19 cellular contexts compared by ENCODE assay signal in genomic region chr4:54496412-54496811, GRCh38.
DNase-seq lines count a peak whose midpoint lies in the region; ATAC-seq and FAIRE-seq lines count a peak whose summit lies in the region.
"Had no signal": no experiment of that assay in that cellular context is flagged by ENCODE, and none has a peak within 500 bp of the region (broad histone marks: within the 10 kb centered on the region; RNA-seq: fewer than 3 reads in every experiment).

No MANE protein-coding gene starts in this region.

- WGBS in mesenchymal stem cell = 94% methylated on average over 5 of the region's 5 CpGs

- H3K36me3 ChIP-seq in BLaER1 (no peaks in the 10 kb centered on the region), mesenchymal stem cell (ENCODE audit: control insufficient read depth in 1 of 2, insufficient read depth in 2 of 2, low read depth in 1 of 2, low read length in 2 of 2) (no peaks in the 10 kb centered on the region)

- H3K4me2 ChIP-seq in BLaER1 = peak overlapping the region; percentile 61
- H3K4me2 ChIP-seq in mesenchymal stem cell (ENCODE audit: low read length, poor library complexity, severe bottlenecking) = no peak overlapping the region
- H3K4me2 ChIP-seq: GM23338 had no signal

- no peak overlapping the region for H2BK120ac ChIP-seq in mesenchymal stem cell (ENCODE audit: low read depth, low read length)

- H3K27me3 ChIP-seq in BLaER1 (no peaks in the 10 kb centered on the region), mesenchymal stem cell (ENCODE audit: control insufficient read depth in 1 of 2, insufficient read depth in 1 of 2, low read length in 2 of 2) (peaks cover 0 to 4% of the 10 kb centered on the region in 2 experiments)

- H3K14ac ChIP-seq in mesenchymal stem cell (ENCODE audit: low read length in 2 of 2) = peak overlapping the region in 1 of 2 experiments; percentile 55

- no peaks in the 10 kb centered on the region for H4K20me1 ChIP-seq in BLaER1

- H3K9me3 ChIP-seq in BLaER1 (no peaks in the 10 kb centered on the region), mesenchymal stem cell (ENCODE audit: control insufficient read depth, low read length) (no peaks in the 10 kb centered on the region)

- H3K27ac ChIP-seq in BLaER1 = no peak overlapping the region
- no peak overlapping the region for H3K27ac ChIP-seq in mesenchymal stem cell (ENCODE audit: low read length, poor library complexity, severe bottlenecking)

- no peak overlapping the region for H2BK12ac ChIP-seq in mesenchymal stem cell (ENCODE audit: low read length in 2 of 2)

- no peak overlapping the region for H2AFZ ChIP-seq in mesenchymal stem cell (ENCODE audit: low read depth, low read length)
- H2AFZ ChIP-seq: GM23338 had no signal

- ATAC-seq in esophagus mucosa (no peak), GM18520 (IDR thresholded peaks at IDR 0.05; ENCODE audit: unreplicated experiment) (no peak)
- ATAC-seq: GM23338, HCT116 had no signal

- H3K23ac ChIP-seq in mesenchymal stem cell (ENCODE audit: low read length in 2 of 2) = no peak overlapping the region

- H4K8ac ChIP-seq in mesenchymal stem cell (ENCODE audit: low read length) = no peak overlapping the region

- H3K79me1 ChIP-seq in mesenchymal stem cell (replicated peaks; ENCODE audit: low read length, poor library complexity, severe bottlenecking) = no peaks in the 10 kb centered on the region

- peaks cover 10% of the 10 kb centered on the region for H3K4me1 ChIP-seq in BLaER1
- peaks cover 8% of the 10 kb centered on the region for H3K4me1 ChIP-seq in mesenchymal stem cell (ENCODE audit: control insufficient read depth, insufficient read depth, low read depth, low read length)

- no peak overlapping the region for H2BK15ac ChIP-seq in mesenchymal stem cell (ENCODE audit: low read depth, poor library complexity, severe bottlenecking)

- H3K9ac ChIP-seq in BLaER1 (no peak overlapping the region), mesenchymal stem cell (ENCODE audit: low read length) (no peak overlapping the region)

- H2AK5ac ChIP-seq in mesenchymal stem cell (ENCODE audit: low read length, severe bottlenecking) = peak overlapping the region; percentile 25

- H3K4me3 ChIP-seq in BLaER1 (no peak overlapping the region), mesenchymal stem cell (ENCODE audit: insufficient read depth in 1 of 2, low read depth in 1 of 2, low read length in 2 of 2) (no peak overlapping the region)
- H3K4me3 ChIP-seq in Jurkat, Clone E6-1 (ENCODE audit: low read length) = no peak overlapping the region
- H3K4me3 ChIP-seq: GM23338 had no signal

- peak; percentile 73 for DNase-seq in Jurkat, Clone E6-1 (ENCODE audit: low read depth, low spot score)
- DNase-seq in UCSD-AML1 (lab: John Stamatoyannopoulos, UW; ENCODE audit: unreplicated experiment) (peak; percentile 21), mesenchymal stem cell (no peak), NCI-H187 (lab: John Stamatoyannopoulos, UW) (no peak), frontal cortex (ENCODE audit: low spot score in 2 of 2) (no peak)
- DNase-seq: AML-193, NCI-H1417, NCI-H187 treated with DMSO at 0.1 percent for 48 hours, NCI-H2107, NCI-H446 treated with DMSO at 0.1 percent for 48 hours, NCI-H526 treated with DMSO at 0.1 percent for 48 hours, OCI-M1 had no signal

- no peak overlapping the region for H2BK5ac ChIP-seq in mesenchymal stem cell (ENCODE audit: low read depth, low read length, poor library complexity, severe bottlenecking)

- H4K91ac ChIP-seq in mesenchymal stem cell (ENCODE audit: low read length) = no peak overlapping the region

- FAIRE-seq in frontal cortex (lab: Jason Lieb, UNC) = no peak
- FAIRE-seq: HTR-8/SVneo, RCC 7860 had no signal

- H3K18ac ChIP-seq in mesenchymal stem cell (ENCODE audit: low read depth in 1 of 2, low read length in 2 of 2) = no peak overlapping the region

- H3K4ac ChIP-seq in mesenchymal stem cell (ENCODE audit: low read depth in 1 of 2, low read length in 2 of 2) = no peak overlapping the region

Comparison
In these comparisons a context has a peak if more than half of its experiments do, and no peak if none do; other contexts are left out.
1. DNase-seq: peak in Jurkat, Clone E6-1 (single experiment) and UCSD-AML1 (single experiment); none in mesenchymal stem cell (single experiment), NCI-H187 (0 of 2) and frontal cortex (0 of 2).